ENCODE assay signal across 33 cellular contexts in genomic region chr3:29826712-29827111, GRCh38.
"Had no signal": no experiment of that assay in that cellular context is flagged by ENCODE, and none has a peak within 500 bp of the region (broad histone marks: within the 10 kb centered on the region; RNA-seq: fewer than 3 reads in every experiment).

No MANE protein-coding gene starts in this region.

- DNase-seq: activated B cell treated with CpG ODN at 0.5 μM for 24 hours; activated CD4-positive, alpha-beta memory T cell treated with anti-CD3 and anti-CD28 coated beads for 36 hours; activated CD4-positive, alpha-beta T cell treated with anti-CD3 and anti-CD28 coated beads for 4 hours; activated CD4-positive, alpha-beta T cell treated with anti-CD3 and anti-CD28 coated beads, Interleukin-2, amount 10 ng/mL, durations not matched to agents 24 days and 14 days; activated CD4-positive, alpha-beta T cell treated with anti-CD3 and anti-CD28 coated beads, Interleukin-2, amount 50 U/mL, for 1 hour; activated CD4-positive, alpha-beta T cell treated with anti-CD3 and anti-CD28 coated beads, Interleukin-2, amount 50 U/mL, for 4 hours; activated CD4-positive, CD25-positive, alpha-beta regulatory T cell treated with anti-CD3 and anti-CD28 coated beads, Interleukin-2, amount 50 U/mL, for 72 hours; activated CD8-positive, alpha-beta memory T cell treated with anti-CD3 and anti-CD28 coated beads, Interleukin-2, amount 50 U/mL, for 4 hours; activated CD8-positive, alpha-beta T cell treated with anti-CD3 and anti-CD28 coated beads for 36 hours; activated effector memory CD4-positive, alpha-beta T cell treated with anti-CD3 and anti-CD28 coated beads, Interleukin-2, amount 50 U/mL, for 16 hours; activated gamma-delta T cell treated with Interleukin-2 at 50 U/mL for 16 hours; activated naive CD4-positive, alpha-beta T cell; activated naive CD4-positive, alpha-beta T cell treated with anti-CD3 and anti-CD28 coated beads for 36 hours; activated naive CD4-positive, alpha-beta T cell treated with anti-CD3 and anti-CD28 coated beads, Interleukin-2, amount 50 U/mL, for 16 hours; activated naive CD8-positive, alpha-beta T cell treated with anti-CD3 and anti-CD28 coated beads for 36 hours; activated T-cell treated with anti-CD3 and anti-CD28 coated beads for 4 hours; activated T-cell treated with anti-CD3 and anti-CD28 coated beads, Interleukin-2, amount 50 U/mL, for 1 hour; activated T-cell treated with anti-CD3 and anti-CD28 coated beads, Interleukin-2, amount 50 U/mL, for 4 hours; activated T-cell treated with anti-CD3 and anti-CD28 coated beads, Interleukin-2, amount 50 U/mL, for 72 hours; adrenal gland; amniotic stem cell; aorta; body of pancreas; brain microvascular endothelial cell; caudate nucleus; cerebellar nuclear complex; T-helper 2 cell; T-helper 9 cell had no signal

- H3K27me3 ChIP-seq: adrenal gland, body of pancreas, brain microvascular endothelial cell, breast epithelium had no signal

- ATAC-seq: activated CD8-positive, alpha-beta T cell treated with anti-CD3 and anti-CD28 coated beads for 36 hours; activated naive CD4-positive, alpha-beta T cell treated with anti-CD3 and anti-CD28 coated beads, Interleukin-2, amount 50 U/mL, for 72 hours; activated T-cell treated with anti-CD3 and anti-CD28 coated beads, Interleukin-2, amount 50 U/mL, for 4 hours; activated T-cell treated with anti-CD3 and anti-CD28 coated beads, Interleukin-2, amount 50 U/mL, for 72 hours; activated T-helper 17 cell treated with anti-CD3 and anti-CD28 coated beads, Interleukin-2, amount 50 U/mL, for 72 hours; body of pancreas had no signal

- FAIRE-seq: TTC549 had no signal

- H3K9me3 ChIP-seq: adrenal gland, body of pancreas, breast epithelium had no signal

- H3K27ac ChIP-seq: adrenal gland, body of pancreas, brain microvascular endothelial cell, breast epithelium, VCaP had no signal

- H3K4me1 ChIP-seq: adrenal gland, body of pancreas, breast epithelium had no signal

- H3K4me3 ChIP-seq: adrenal gland, body of pancreas, breast epithelium had no signal

- H3K36me3 ChIP-seq: adrenal gland, brain microvascular endothelial cell, breast epithelium had no signal
